15 cellular contexts compared by ENCODE assay signal in genomic region chr15:57297630-57298029, GRCh38.
DNase-seq lines count a peak whose midpoint lies in the region; ATAC-seq and TF ChIP-seq lines count a peak whose summit lies in the region.
"Had no signal": no experiment of that assay in that cellular context is flagged by ENCODE, and none has a peak within 500 bp of the region (broad histone marks: within the 10 kb centered on the region; RNA-seq: fewer than 3 reads in every experiment).

No MANE protein-coding gene starts in this region.

- peak overlapping the region; percentile 98 for H3K27ac ChIP-seq in OCI-LY1 (ENCODE audit: low read depth, low read length, poor library complexity, severe bottlenecking)
- H3K27ac ChIP-seq in muscle layer of duodenum (ENCODE audit: low read length), result peak overlapping the region; percentile 19
- H3K27ac ChIP-seq in endodermal cell (ENCODE audit: low read depth, low read length), result no peak overlapping the region
- H3K27ac ChIP-seq: 22Rv1 had no signal

- H3K36me3 ChIP-seq in OCI-LY1 (ENCODE audit: insufficient read depth, low read length), result peaks cover 15% of the 10 kb centered on the region; the same call in 1 of the 2 replicates
- no peaks in the 10 kb centered on the region for H3K36me3 ChIP-seq in muscle layer of duodenum (ENCODE audit: control insufficient read depth in 1 of 2, insufficient read depth in 2 of 2, low read length in 2 of 2)
- peaks cover 5% of the 10 kb centered on the region for H3K36me3 ChIP-seq in endodermal cell (ENCODE audit: control insufficient read depth, insufficient read depth, low read length)

- no peak overlapping the region for H3K4me3 Mint-ChIP-seq in activated CD4-positive, alpha-beta T cell treated with anti-CD3 and anti-CD28 coated beads, Interleukin-2, amount 10 ng/mL, durations not matched to agents 24 days and 14 days
- no peak overlapping the region for H3K4me3 Mint-ChIP-seq in stimulated activated memory B cell treated with anti-CD40 and anti-IgM and Interleukin-4, amounts not matched to agents 10 μg/mL and 1 μg/mL and 100 μg/mL, for 72 hours
- no peak overlapping the region for H3K4me3 Mint-ChIP-seq in endodermal cell

- no peak overlapping the region for H3K9ac ChIP-seq in OCI-LY1 (ENCODE audit: low read length)
- no peak overlapping the region for H3K9ac ChIP-seq in endodermal cell (ENCODE audit: extremely low read depth, low read length, poor library complexity, severe bottlenecking)

- no peaks in the 10 kb centered on the region for H3K9me3 Mint-ChIP-seq in activated CD4-positive, alpha-beta T cell treated with anti-CD3 and anti-CD28 coated beads, Interleukin-2, amount 10 ng/mL, durations not matched to agents 24 days and 14 days
- no peaks in the 10 kb centered on the region for H3K9me3 Mint-ChIP-seq in stimulated activated memory B cell treated with anti-CD40 and anti-IgM and Interleukin-4, amounts not matched to agents 10 μg/mL and 1 μg/mL and 100 μg/mL, for 72 hours
- H3K9me3 Mint-ChIP-seq in endodermal cell, result no peaks in the 10 kb centered on the region

- no peak overlapping the region; the same call in 1 of the 2 replicates for H3K4me2 ChIP-seq in OCI-LY1 (ENCODE audit: low read length)

- H3K79me2 ChIP-seq in OCI-LY1 (ENCODE audit: insufficient read depth, low read length), result peaks cover 23% of the 10 kb centered on the region

- H3F3A ChIP-seq in OCI-LY1 (ENCODE audit: insufficient read depth, low read length), result peaks cover 4% of the 10 kb centered on the region

- H3K9me2 ChIP-seq in OCI-LY1 (ENCODE audit: low read depth, low read length), result no peaks in the 10 kb centered on the region

- no peak overlapping the region for H2AFZ ChIP-seq in OCI-LY1 (ENCODE audit: low read length)

- H3K4me1 Mint-ChIP-seq in activated CD4-positive, alpha-beta T cell treated with anti-CD3 and anti-CD28 coated beads, Interleukin-2, amount 10 ng/mL, durations not matched to agents 24 days and 14 days, result peaks cover 6% of the 10 kb centered on the region
- H3K4me1 Mint-ChIP-seq in stimulated activated memory B cell treated with anti-CD40 and anti-IgM and Interleukin-4, amounts not matched to agents 10 μg/mL and 1 μg/mL and 100 μg/mL, for 72 hours, result peaks cover 45% of the 10 kb centered on the region
- peaks cover under 1% of the 10 kb centered on the region for H3K4me1 Mint-ChIP-seq in endodermal cell

- intact Hi-C loops in activated CD4-positive, alpha-beta T cell treated with anti-CD3 and anti-CD28 coated beads, Interleukin-2, amount 10 ng/mL, durations not matched to agents 24 days and 14 days (cut with micrococcal nuclease), result no loop called here

- peaks cover 44% of the 10 kb centered on the region for H3K4me1 ChIP-seq in OCI-LY1 (ENCODE audit: insufficient read depth, low read length, severe bottlenecking)
- H3K4me1 ChIP-seq in muscle layer of duodenum (ENCODE audit: control insufficient read depth in 1 of 2, insufficient read depth in 2 of 2, low read length in 2 of 2), result no peaks in the 10 kb centered on the region
- H3K4me1 ChIP-seq in endodermal cell (ENCODE audit: control insufficient read depth, insufficient read depth, low read length), result no peaks in the 10 kb centered on the region

- H3K27ac Mint-ChIP-seq in activated CD4-positive, alpha-beta T cell treated with anti-CD3 and anti-CD28 coated beads, Interleukin-2, amount 10 ng/mL, durations not matched to agents 24 days and 14 days, result peak overlapping the region; percentile 39
- H3K27ac Mint-ChIP-seq in stimulated activated memory B cell treated with anti-CD40 and anti-IgM and Interleukin-4, amounts not matched to agents 10 μg/mL and 1 μg/mL and 100 μg/mL, for 72 hours, result peak overlapping the region; percentile 83
- no peak overlapping the region for H3K27ac Mint-ChIP-seq in endodermal cell

- H3K36me3 Mint-ChIP-seq in activated CD4-positive, alpha-beta T cell treated with anti-CD3 and anti-CD28 coated beads, Interleukin-2, amount 10 ng/mL, durations not matched to agents 24 days and 14 days (ENCODE audit: low read depth), result peaks cover under 1% of the 10 kb centered on the region
- H3K36me3 Mint-ChIP-seq in stimulated activated memory B cell treated with anti-CD40 and anti-IgM and Interleukin-4, amounts not matched to agents 10 μg/mL and 1 μg/mL and 100 μg/mL, for 72 hours, result peaks cover 2% of the 10 kb centered on the region
- H3K36me3 Mint-ChIP-seq in endodermal cell (ENCODE audit: low read depth), result peaks cover 3% of the 10 kb centered on the region

- H4K20me1 ChIP-seq in OCI-LY1 (ENCODE audit: insufficient read depth, low read length), result no peaks in the 10 kb centered on the region

- H3K9me3 ChIP-seq in OCI-LY1 (ENCODE audit: low read length) (no peaks in the 10 kb centered on the region), muscle layer of duodenum (ENCODE audit: control insufficient read depth in 1 of 2, low read length in 2 of 2) (no peaks in the 10 kb centered on the region), endodermal cell (ENCODE audit: control insufficient read depth, low read length) (no peaks in the 10 kb centered on the region)

- TF ChIP-seq CTCF in OCI-LY1 (IDR thresholded peaks at IDR 0.05; ENCODE audit: low read length) (no peak), endodermal cell (conservative IDR thresholded peaks at IDR 0.05) (no peak)

- ATAC-seq in stimulated activated memory B cell treated with anti-CD40 and anti-IgM and Interleukin-4, amounts not matched to agents 10 μg/mL and 1 μg/mL and 100 μg/mL, for 72 hours, result no peak
- ATAC-seq in HG02840 (IDR thresholded peaks at IDR 0.05; ENCODE audit: low FRiP score, unreplicated experiment) (no peak), HG02571 (IDR thresholded peaks at IDR 0.05; ENCODE audit: unreplicated experiment) (no peak)

- no peak overlapping the region for H3K4me3 ChIP-seq in OCI-LY1 (ENCODE audit: low read depth, low read length, poor library complexity, severe bottlenecking)
- no peak overlapping the region for H3K4me3 ChIP-seq in muscle layer of duodenum (ENCODE audit: low read depth in 1 of 2, low read length in 2 of 2)
- no peak overlapping the region for H3K4me3 ChIP-seq in endodermal cell (ENCODE audit: low read length)

- H3K27me3 ChIP-seq in OCI-LY1 (ENCODE audit: insufficient read depth, low read length) (no peaks in the 10 kb centered on the region), muscle layer of duodenum (ENCODE audit: low read depth, low read length) (no peaks in the 10 kb centered on the region), endodermal cell (ENCODE audit: control insufficient read depth, insufficient read depth, low read length, poor library complexity, severe bottlenecking) (no peaks in the 10 kb centered on the region)

- 94 to 96% methylated on average over 6 of the region's 6 CpGs for WGBS in endodermal cell (ENCODE audit: insufficient coverage in 1 of 2, insufficient read length in 1 of 2), 2 experiments

- no peak for DNase-seq in activated CD4-positive, alpha-beta T cell treated with anti-CD3 and anti-CD28 coated beads, Interleukin-2, amount 10 ng/mL, durations not matched to agents 24 days and 14 days
- DNase-seq in activated CD4-positive, alpha-beta T cell treated with anti-CD3 and anti-CD28 coated beads, Interleukin-2, amount 50 U/mL, for 48 hours, result no peak
- DNase-seq in endodermal cell, result no peak
- DNase-seq: C1 segment of cervical spinal cord, Karpas-422, MM.1S, NCI-H1930, NCI-H82, SHP77 treated with DMSO at 0.1 percent for 48 hours had no signal

- no peaks in the 10 kb centered on the region for H3K27me3 Mint-ChIP-seq in activated CD4-positive, alpha-beta T cell treated with anti-CD3 and anti-CD28 coated beads, Interleukin-2, amount 10 ng/mL, durations not matched to agents 24 days and 14 days
- no peaks in the 10 kb centered on the region for H3K27me3 Mint-ChIP-seq in stimulated activated memory B cell treated with anti-CD40 and anti-IgM and Interleukin-4, amounts not matched to agents 10 μg/mL and 1 μg/mL and 100 μg/mL, for 72 hours
- no peaks in the 10 kb centered on the region for H3K27me3 Mint-ChIP-seq in endodermal cell (ENCODE audit: insufficient read depth)
